Comparison of ENCODE assay signal across 1 cellular context in the genomic region with DNA sequence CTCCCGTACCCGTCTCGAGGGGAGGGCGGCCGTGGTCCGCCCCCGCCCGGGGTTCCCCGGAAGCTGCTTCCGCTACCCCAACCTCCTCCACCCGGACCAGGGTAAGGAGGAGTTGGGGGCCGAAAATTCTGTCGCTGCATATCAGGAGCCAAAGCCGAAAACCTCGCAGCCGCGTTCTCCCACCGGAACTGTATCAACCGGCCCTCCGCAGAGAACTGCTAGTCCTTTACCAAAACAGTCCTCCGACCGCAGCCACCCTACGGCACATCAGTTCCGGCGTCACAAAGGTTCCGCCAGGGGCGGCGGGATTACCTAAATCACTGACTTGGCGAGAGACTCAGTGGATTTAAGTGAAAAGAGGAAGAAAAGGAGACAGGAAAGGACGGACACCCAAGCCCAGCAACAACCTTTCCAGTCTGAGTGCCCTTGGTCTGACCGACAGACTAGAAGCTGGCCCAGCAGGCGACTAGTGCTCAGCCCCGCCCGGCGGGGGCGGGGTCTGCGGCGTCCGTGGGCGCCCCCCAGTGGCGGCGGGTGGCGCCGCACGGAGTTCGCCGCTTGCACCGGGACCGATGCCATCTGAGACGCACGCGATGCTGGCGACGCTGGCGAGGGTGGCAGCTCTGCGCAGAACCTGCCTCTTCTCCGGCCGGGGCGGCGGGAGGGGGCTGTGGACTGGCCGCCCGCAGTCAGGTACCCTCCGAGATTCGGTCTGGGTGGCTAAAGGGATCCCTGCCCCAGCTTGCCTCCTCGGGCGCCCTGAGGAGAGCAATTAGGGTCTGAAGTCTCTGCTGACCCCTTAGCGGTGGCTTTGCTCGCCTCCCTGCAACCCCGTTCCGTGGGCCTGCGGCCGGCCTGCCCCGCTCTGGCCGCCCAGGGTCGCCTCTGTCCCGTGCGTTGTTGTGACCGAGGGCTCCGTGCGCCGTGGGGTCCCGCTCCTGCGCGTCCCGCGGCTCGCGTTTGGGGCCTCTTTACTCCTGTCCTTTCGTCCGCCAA.
A peak's percentile ranks its signal among the peaks of the same experiment; 100 is the strongest.
TF ChIP-seq lines count a peak whose summit lies in the region.

A gene (minus strand): TSS at position 195 of the 996 bp plus-strand sequence. CDS start 55 bp downstream, at position 140.
A gene (plus strand): TSS at position 578 of the 996 bp plus-strand sequence.

TF ChIP-seq in K562, 482 proteins besides CTCF, POLR2A, EP300 and RAD21 (continued from another document and continues in another):
- TF ChIP-seq RBFOX2 (IDR thresholded peaks at IDR 0.05; ENCODE audit: low read depth, low read length) (peak; percentile 91), TCF7L2 (IDR thresholded peaks at IDR 0.05; ENCODE audit: low read depth, low read length) (no peak), FOXK1 (CRISPR knock-in tag; IDR thresholded peaks at IDR 0.05; ENCODE audit: borderline replicate concordance) (no peak), ZNF696 (CRISPR knock-in tag; conservative IDR thresholded peaks at IDR 0.05) (no peak), BDP1 (IDR thresholded peaks at IDR 0.05; ENCODE audit: insufficient read depth, insufficient read length) (no peak), CEBPG (CRISPR knock-in tag; IDR thresholded peaks at IDR 0.05) (no peak), CEBPG (tag; conservative IDR thresholded peaks at IDR 0.05 in 1 of 2, IDR thresholded peaks at IDR 0.05 in 1 of 2) (no peak), CXXC5 (CRISPR knock-in tag; IDR thresholded peaks at IDR 0.05) (peak; percentile 83), HLTF (IDR thresholded peaks at IDR 0.05) (peak; percentile 50; the same call in 1 of the 2 replicates), ZNF384 (IDR thresholded peaks at IDR 0.05; ENCODE audit: low read depth, low read length) (0 out of 2 replicates have a peak, but pooled peaks have one; percentile 5), ZNF408 (CRISPR knock-in tag; IDR thresholded peaks at IDR 0.05; ENCODE audit: low read depth) (no peak), CBFA2T2 (conservative IDR thresholded peaks at IDR 0.05) (no peak), PPARD (CRISPR knock-in tag; IDR thresholded peaks at IDR 0.05) (no peak), BRD4 (IDR thresholded peaks at IDR 0.05) (no peak), STAT5A (IDR thresholded peaks at IDR 0.05; ENCODE audit: borderline replicate concordance, low read length) (peak; percentile 34; the same call in 1 of the 2 replicates), EWSR1 (IDR thresholded peaks at IDR 0.05; ENCODE audit: borderline replicate concordance, low read depth, partially characterized antibody) (no peak), HDAC8 (tag; IDR thresholded peaks at IDR 0.05) (peak; percentile 23; the same call in 1 of the 2 replicates), ZNF274 (IDR thresholded peaks at IDR 0.05; ENCODE audit: borderline replicate concordance, low read depth, low read length) (no peak), KDM5B (IDR thresholded peaks at IDR 0.05; ENCODE audit: insufficient replicate concordance, low read depth, low read length) (peak; percentile 74), PHF21A (IDR thresholded peaks at IDR 0.05; ENCODE audit: borderline replicate concordance, low read depth) (no peak), ZNF41 (CRISPR knock-in tag; conservative IDR thresholded peaks at IDR 0.05) (no peak), SOX6 (IDR thresholded peaks at IDR 0.05) (peak; percentile 53; the same call in 1 of the 2 replicates), MEF2A (IDR thresholded peaks at IDR 0.05; ENCODE audit: control insufficient read depth, low read depth, low read length) (peak; percentile 34; the same call in 1 of the 2 replicates), GTF2A2 (tag; IDR thresholded peaks at IDR 0.05) (peak; percentile 89), CCNT2 (IDR thresholded peaks at IDR 0.05; ENCODE audit: borderline replicate concordance, extremely low read depth, insufficient read length, low read depth, low read length) (peak; percentile 72)
- TF ChIP-seq, protein P1, sequence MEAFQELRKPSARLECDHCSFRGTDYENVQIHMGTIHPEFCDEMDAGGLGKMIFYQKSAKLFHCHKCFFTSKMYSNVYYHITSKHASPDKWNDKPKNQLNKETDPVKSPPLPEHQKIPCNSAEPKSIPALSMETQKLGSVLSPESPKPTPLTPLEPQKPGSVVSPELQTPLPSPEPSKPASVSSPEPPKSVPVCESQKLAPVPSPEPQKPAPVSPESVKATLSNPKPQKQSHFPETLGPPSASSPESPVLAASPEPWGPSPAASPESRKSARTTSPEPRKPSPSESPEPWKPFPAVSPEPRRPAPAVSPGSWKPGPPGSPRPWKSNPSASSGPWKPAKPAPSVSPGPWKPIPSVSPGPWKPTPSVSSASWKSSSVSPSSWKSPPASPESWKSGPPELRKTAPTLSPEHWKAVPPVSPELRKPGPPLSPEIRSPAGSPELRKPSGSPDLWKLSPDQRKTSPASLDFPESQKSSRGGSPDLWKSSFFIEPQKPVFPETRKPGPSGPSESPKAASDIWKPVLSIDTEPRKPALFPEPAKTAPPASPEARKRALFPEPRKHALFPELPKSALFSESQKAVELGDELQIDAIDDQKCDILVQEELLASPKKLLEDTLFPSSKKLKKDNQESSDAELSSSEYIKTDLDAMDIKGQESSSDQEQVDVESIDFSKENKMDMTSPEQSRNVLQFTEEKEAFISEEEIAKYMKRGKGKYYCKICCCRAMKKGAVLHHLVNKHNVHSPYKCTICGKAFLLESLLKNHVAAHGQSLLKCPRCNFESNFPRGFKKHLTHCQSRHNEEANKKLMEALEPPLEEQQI (IDR thresholded peaks at IDR 0.05) = 0 out of 2 replicates have a peak, but pooled peaks have one; percentile 21
- TF ChIP-seq, protein P2, sequence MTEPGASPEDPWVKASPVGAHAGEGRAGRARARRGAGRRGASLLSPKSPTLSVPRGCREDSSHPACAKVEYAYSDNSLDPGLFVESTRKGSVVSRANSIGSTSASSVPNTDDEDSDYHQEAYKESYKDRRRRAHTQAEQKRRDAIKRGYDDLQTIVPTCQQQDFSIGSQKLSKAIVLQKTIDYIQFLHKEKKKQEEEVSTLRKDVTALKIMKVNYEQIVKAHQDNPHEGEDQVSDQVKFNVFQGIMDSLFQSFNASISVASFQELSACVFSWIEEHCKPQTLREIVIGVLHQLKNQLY (CRISPR knock-in tag; conservative IDR thresholded peaks at IDR 0.05) = no peak; a peak in 1 of 4 replicates
- TF ChIP-seq, protein P3, sequence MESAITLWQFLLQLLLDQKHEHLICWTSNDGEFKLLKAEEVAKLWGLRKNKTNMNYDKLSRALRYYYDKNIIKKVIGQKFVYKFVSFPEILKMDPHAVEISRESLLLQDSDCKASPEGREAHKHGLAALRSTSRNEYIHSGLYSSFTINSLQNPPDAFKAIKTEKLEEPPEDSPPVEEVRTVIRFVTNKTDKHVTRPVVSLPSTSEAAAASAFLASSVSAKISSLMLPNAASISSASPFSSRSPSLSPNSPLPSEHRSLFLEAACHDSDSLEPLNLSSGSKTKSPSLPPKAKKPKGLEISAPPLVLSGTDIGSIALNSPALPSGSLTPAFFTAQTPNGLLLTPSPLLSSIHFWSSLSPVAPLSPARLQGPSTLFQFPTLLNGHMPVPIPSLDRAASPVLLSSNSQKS (CRISPR knock-in tag; IDR thresholded peaks at IDR 0.05) = no peak
- TF ChIP-seq, protein P4, sequence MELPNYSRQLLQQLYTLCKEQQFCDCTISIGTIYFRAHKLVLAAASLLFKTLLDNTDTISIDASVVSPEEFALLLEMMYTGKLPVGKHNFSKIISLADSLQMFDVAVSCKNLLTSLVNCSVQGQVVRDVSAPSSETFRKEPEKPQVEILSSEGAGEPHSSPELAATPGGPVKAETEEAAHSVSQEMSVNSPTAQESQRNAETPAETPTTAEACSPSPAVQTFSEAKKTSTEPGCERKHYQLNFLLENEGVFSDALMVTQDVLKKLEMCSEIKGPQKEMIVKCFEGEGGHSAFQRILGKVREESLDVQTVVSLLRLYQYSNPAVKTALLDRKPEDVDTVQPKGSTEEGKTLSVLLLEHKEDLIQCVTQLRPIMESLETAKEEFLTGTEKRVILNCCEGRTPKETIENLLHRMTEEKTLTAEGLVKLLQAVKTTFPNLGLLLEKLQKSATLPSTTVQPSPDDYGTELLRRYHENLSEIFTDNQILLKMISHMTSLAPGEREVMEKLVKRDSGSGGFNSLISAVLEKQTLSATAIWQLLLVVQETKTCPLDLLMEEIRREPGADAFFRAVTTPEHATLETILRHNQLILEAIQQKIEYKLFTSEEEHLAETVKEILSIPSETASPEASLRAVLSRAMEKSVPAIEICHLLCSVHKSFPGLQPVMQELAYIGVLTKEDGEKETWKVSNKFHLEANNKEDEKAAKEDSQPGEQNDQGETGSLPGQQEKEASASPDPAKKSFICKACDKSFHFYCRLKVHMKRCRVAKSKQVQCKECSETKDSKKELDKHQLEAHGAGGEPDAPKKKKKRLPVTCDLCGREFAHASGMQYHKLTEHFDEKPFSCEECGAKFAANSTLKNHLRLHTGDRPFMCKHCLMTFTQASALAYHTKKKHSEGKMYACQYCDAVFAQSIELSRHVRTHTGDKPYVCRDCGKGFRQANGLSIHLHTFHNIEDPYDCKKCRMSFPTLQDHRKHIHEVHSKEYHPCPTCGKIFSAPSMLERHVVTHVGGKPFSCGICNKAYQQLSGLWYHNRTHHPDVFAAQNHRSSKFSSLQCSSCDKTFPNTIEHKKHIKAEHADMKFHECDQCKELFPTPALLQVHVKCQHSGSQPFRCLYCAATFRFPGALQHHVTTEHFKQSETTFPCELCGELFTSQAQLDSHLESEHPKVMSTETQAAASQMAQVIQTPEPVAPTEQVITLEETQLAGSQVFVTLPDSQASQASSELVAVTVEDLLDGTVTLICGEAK (IDR thresholded peaks at IDR 0.05) = peak; percentile 97
- TF ChIP-seq, protein P4 (CRISPR knock-in tag; IDR thresholded peaks at IDR 0.05) = no peak
- TF ChIP-seq, protein P5, sequence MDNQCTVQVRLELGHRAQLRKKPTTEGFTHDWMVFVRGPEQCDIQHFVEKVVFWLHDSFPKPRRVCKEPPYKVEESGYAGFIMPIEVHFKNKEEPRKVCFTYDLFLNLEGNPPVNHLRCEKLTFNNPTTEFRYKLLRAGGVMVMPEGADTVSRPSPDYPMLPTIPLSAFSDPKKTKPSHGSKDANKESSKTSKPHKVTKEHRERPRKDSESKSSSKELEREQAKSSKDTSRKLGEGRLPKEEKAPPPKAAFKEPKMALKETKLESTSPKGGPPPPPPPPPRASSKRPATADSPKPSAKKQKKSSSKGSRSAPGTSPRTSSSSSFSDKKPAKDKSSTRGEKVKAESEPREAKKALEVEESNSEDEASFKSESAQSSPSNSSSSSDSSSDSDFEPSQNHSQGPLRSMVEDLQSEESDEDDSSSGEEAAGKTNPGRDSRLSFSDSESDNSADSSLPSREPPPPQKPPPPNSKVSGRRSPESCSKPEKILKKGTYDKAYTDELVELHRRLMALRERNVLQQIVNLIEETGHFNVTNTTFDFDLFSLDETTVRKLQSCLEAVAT (IDR thresholded peaks at IDR 0.05) = peak; percentile 19 to 89; a peak in 2 of 4 replicates
- TF ChIP-seq, protein P6, sequence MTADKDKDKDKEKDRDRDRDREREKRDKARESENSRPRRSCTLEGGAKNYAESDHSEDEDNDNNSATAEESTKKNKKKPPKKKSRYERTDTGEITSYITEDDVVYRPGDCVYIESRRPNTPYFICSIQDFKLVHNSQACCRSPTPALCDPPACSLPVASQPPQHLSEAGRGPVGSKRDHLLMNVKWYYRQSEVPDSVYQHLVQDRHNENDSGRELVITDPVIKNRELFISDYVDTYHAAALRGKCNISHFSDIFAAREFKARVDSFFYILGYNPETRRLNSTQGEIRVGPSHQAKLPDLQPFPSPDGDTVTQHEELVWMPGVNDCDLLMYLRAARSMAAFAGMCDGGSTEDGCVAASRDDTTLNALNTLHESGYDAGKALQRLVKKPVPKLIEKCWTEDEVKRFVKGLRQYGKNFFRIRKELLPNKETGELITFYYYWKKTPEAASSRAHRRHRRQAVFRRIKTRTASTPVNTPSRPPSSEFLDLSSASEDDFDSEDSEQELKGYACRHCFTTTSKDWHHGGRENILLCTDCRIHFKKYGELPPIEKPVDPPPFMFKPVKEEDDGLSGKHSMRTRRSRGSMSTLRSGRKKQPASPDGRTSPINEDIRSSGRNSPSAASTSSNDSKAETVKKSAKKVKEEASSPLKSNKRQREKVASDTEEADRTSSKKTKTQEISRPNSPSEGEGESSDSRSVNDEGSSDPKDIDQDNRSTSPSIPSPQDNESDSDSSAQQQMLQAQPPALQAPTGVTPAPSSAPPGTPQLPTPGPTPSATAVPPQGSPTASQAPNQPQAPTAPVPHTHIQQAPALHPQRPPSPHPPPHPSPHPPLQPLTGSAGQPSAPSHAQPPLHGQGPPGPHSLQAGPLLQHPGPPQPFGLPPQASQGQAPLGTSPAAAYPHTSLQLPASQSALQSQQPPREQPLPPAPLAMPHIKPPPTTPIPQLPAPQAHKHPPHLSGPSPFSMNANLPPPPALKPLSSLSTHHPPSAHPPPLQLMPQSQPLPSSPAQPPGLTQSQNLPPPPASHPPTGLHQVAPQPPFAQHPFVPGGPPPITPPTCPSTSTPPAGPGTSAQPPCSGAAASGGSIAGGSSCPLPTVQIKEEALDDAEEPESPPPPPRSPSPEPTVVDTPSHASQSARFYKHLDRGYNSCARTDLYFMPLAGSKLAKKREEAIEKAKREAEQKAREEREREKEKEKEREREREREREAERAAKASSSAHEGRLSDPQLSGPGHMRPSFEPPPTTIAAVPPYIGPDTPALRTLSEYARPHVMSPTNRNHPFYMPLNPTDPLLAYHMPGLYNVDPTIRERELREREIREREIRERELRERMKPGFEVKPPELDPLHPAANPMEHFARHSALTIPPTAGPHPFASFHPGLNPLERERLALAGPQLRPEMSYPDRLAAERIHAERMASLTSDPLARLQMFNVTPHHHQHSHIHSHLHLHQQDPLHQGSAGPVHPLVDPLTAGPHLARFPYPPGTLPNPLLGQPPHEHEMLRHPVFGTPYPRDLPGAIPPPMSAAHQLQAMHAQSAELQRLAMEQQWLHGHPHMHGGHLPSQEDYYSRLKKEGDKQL (CRISPR knock-in tag; IDR thresholded peaks at IDR 0.05; ENCODE audit: borderline replicate concordance) = no peak
